ENCODE assay signal across 7 cellular contexts in the genomic region with DNA sequence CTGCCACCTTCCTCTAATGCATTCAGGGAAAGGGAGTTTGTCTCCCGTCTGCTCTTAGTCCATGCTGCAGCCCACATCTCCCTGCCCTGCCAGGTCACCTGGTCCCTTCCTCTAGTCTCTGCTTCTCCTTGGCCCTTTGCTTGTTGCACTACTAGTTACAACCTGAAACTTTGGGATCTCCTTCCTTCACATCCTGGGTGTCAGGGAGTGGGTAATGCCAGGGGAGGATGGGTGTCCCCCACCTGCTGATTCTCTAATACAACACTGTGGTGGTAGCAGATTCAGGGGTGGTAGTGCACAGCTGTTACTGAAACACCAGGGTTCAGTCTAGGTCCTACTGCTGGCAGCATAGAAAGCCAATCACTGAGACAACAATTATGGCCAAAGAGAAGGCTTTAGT.
"Had no signal": no experiment of that assay in that cellular context is flagged by ENCODE, and none has a peak within 500 bp of the region (broad histone marks: within the 10 kb centered on the region; RNA-seq: fewer than 3 reads in every experiment).

No MANE protein-coding gene starts in this region.

- H3K27ac Mint-ChIP-seq: GM23338 had no signal

- ATAC-seq: GM23338, HepG2, K562 had no signal

- H3K4me3 ChIP-seq: GM23338, K562 had no signal

- H3K27ac ChIP-seq: HL-60 had no signal

- DNase-seq: H9, HCEC 1CT, IMR-90 had no signal

- H3K4me3 Mint-ChIP-seq: GM23338, H9 had no signal

- H3K9me3 Mint-ChIP-seq: GM23338 had no signal
